ENCODE assay signal across 19 cellular contexts in genomic region chrX:6460893-6461490, GRCh38.
DNase-seq lines count a peak whose midpoint lies in the region; ATAC-seq, FAIRE-seq and TF ChIP-seq lines count a peak whose summit lies in the region.
"Had no signal": no experiment of that assay in that cellular context is flagged by ENCODE, and none has a peak within 500 bp of the region (broad histone marks: within the 10 kb centered on the region; RNA-seq: fewer than 3 reads in every experiment).

No MANE protein-coding gene starts in this region.

- ATAC-seq in HG03469 (IDR thresholded peaks at IDR 0.05; ENCODE audit: unreplicated experiment), result no peak
- no peak for ATAC-seq in psoas muscle
- no peak for ATAC-seq in GM18861 (IDR thresholded peaks at IDR 0.05; ENCODE audit: unreplicated experiment)

- H4K5ac ChIP-seq in mesendoderm (ENCODE audit: low read length), result no peak overlapping the region

- H2AK5ac ChIP-seq in mesendoderm (ENCODE audit: low read length), result no peak overlapping the region

- FAIRE-seq in RCC 7860 (lab: Jason Lieb, UNC), result peak; percentile 87
- FAIRE-seq: G401.6 had no signal

- no peak overlapping the region for H3K4me3 ChIP-seq in mesendoderm (ENCODE audit: low read length)
- no peak overlapping the region for H3K4me3 ChIP-seq in psoas muscle
- H3K4me3 ChIP-seq: SJCRH30 had no signal

- no peak overlapping the region for H2BK5ac ChIP-seq in mesendoderm (ENCODE audit: low read length)

- no peak overlapping the region for H4K8ac ChIP-seq in mesendoderm (ENCODE audit: low read depth, low read length)

- H3K4me1 ChIP-seq in mesendoderm (ENCODE audit: control insufficient read depth, low read depth, low read length) (no peaks in the 10 kb centered on the region), psoas muscle (no peaks in the 10 kb centered on the region)
- H3K4me1 ChIP-seq: SJCRH30 had no signal

- H3K4me2 ChIP-seq in mesendoderm (ENCODE audit: low read length), result no peak overlapping the region

- H3K36me3 ChIP-seq in mesendoderm (ENCODE audit: control insufficient read depth, insufficient read depth, low read length) (no peaks in the 10 kb centered on the region), psoas muscle (ENCODE audit: insufficient read depth in 1 of 2, low read depth in 1 of 2) (no peaks in the 10 kb centered on the region)
- H3K36me3 ChIP-seq: SJCRH30 had no signal

- TF ChIP-seq CTCF in psoas muscle (IDR thresholded peaks at IDR 0.05), result no peak

- no peak overlapping the region for H3K56ac ChIP-seq in mesendoderm (ENCODE audit: low read length)

- H2BK15ac ChIP-seq in mesendoderm (replicated peaks; ENCODE audit: low read depth), result no peak overlapping the region

- intact Hi-C loops in psoas muscle (cut with DNase I), result no loop called here

- no peak overlapping the region for H3K23ac ChIP-seq in mesendoderm (ENCODE audit: low read length)

- H3K27ac ChIP-seq in mesendoderm (ENCODE audit: low read depth, low read length) (no peak overlapping the region), psoas muscle (no peak overlapping the region)
- H3K27ac ChIP-seq: SJCRH30 had no signal

- no peak overlapping the region for H3K4ac ChIP-seq in mesendoderm (ENCODE audit: low read depth, low read length)

- no peak overlapping the region for H3K9ac ChIP-seq in mesendoderm (ENCODE audit: low read length)

- DNase-seq in RCC 7860 (ENCODE audit: low spot score), result peak; percentile 76
- peak; percentile 77 for DNase-seq in glomerular visceral epithelial cell (ENCODE audit: extremely low spot score)
- peak; percentile 23 for DNase-seq in mesendoderm
- no peak for DNase-seq in psoas muscle
- DNase-seq in NCI-H1417 treated with DMSO at 0.1 percent for 48 hours (lab: John Stamatoyannopoulos, UW), result no peak
- DNase-seq: DMS 273 treated with DMSO at 0.1 percent for 48 hours; DND-41; HCEC 1CT; KBM-7; NCI-H1105 treated with DMSO at 0.1 percent for 48 hours; NCI-H187; NCI-H2107; NCI-H510A; NCI-H748 treated with DMSO at 0.1 percent for 48 hours; NK-92 treated with Interleukin-12 subunit alpha and Interleukin-12 subunit beta, amount 100 ng/mL, for 24 hours; SJCRH30 had no signal

- H3K9me3 ChIP-seq in psoas muscle, result no peaks in the 10 kb centered on the region
- H3K9me3 ChIP-seq: SJCRH30 had no signal

- H3K27me3 ChIP-seq in mesendoderm (ENCODE audit: insufficient read depth, low read length, poor library complexity) (no peaks in the 10 kb centered on the region), psoas muscle (ENCODE audit: insufficient read depth in 3 of 3, low read length in 2 of 3) (no peaks in the 10 kb centered on the region)
- H3K27me3 ChIP-seq: SJCRH30 had no signal

- H3K18ac ChIP-seq in mesendoderm (ENCODE audit: low read length), result no peak overlapping the region

- WGBS in mesendoderm (ENCODE audit: extremely low coverage, insufficient coverage, low lambda C conversion rate), result no CpG with 5 or more reads among the region's 6 CpGs
- 71 to 73% (median 72%) methylated on average over 6 of the region's 6 CpGs for WGBS in psoas muscle, 3 donors

- H2BK120ac ChIP-seq in mesendoderm (ENCODE audit: low read depth, low read length), result no peak overlapping the region

- no peaks in the 10 kb centered on the region for H3K79me1 ChIP-seq in mesendoderm (ENCODE audit: low read length)

- no peaks in the 10 kb centered on the region for H3K79me2 ChIP-seq in mesendoderm (ENCODE audit: control insufficient read depth, insufficient read depth, low read length)

Comparison
In these comparisons a context has a peak if more than half of its experiments do, and no peak if none do; other contexts are left out.
1. DNase-seq: peak in RCC 7860 (single experiment), glomerular visceral epithelial cell (single experiment) and mesendoderm (single experiment); none in psoas muscle (0 of 2) and NCI-H1417 treated with DMSO at 0.1 percent for 48 hours (single experiment).